Comparison of ENCODE assay signal across 18 cellular contexts in the genomic region with DNA sequence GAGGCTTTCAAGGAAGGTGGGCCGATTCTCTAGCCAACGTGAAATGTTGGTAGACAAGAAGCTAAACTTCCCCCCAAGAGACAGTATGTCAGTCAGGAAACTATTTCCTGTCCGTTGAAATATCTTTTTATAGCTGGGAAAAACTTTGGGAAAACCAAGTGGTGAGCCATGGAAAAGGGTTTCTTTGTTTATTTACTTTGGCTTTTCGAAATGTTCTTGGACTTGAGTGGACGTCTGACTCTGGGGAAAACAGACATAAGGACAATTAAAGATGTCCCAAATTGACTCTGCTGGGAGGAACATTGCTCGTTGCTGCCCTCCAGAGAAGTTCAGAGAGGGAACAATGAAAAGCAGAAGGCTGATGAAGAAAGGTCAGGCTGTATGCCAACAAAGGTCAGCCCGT.
A peak's percentile ranks its signal among the peaks of the same experiment; 100 is the strongest.
DNase-seq lines count a peak whose midpoint lies in the region; ATAC-seq and TF ChIP-seq lines count a peak whose summit lies in the region.
"Had no signal": no experiment of that assay in that cellular context is flagged by ENCODE, and none has a peak within 500 bp of the region (broad histone marks: within the 10 kb centered on the region; RNA-seq: fewer than 3 reads in every experiment).

No MANE protein-coding gene starts in this region.

- H3K36me3 Mint-ChIP-seq in GM23338 (ENCODE audit: low read depth) = no peaks in the 10 kb centered on the region
- no peaks in the 10 kb centered on the region for H3K36me3 Mint-ChIP-seq in CD4-positive, alpha-beta memory T cell
- H3K36me3 Mint-ChIP-seq: activated naive CD8-positive, alpha-beta T cell treated with anti-CD3 and anti-CD28 coated beads for 36 hours; naive B cell had no signal

- CTCF ChIA-PET in CD4-positive, alpha-beta memory T cell (lab: Charles Lee; ENCODE audit: partially characterized antibody) = no interaction called here

- ATAC-seq in Right ventricle myocardium inferior (peak; percentile 74), left ventricle myocardium superior (peak; percentile 78), GM23338 (no peak)
- ATAC-seq: activated CD4-positive, alpha-beta T cell treated with anti-CD3 and anti-CD28 coated beads for 36 hours; left lobe of liver had no signal

- no peak overlapping the region for H3K4me3 Mint-ChIP-seq in GM23338
- no peak overlapping the region for H3K4me3 Mint-ChIP-seq in CD4-positive, alpha-beta memory T cell
- H3K4me3 Mint-ChIP-seq: activated CD4-positive, alpha-beta T cell treated with anti-CD3 and anti-CD28 coated beads for 36 hours; activated naive CD8-positive, alpha-beta T cell treated with anti-CD3 and anti-CD28 coated beads for 36 hours; naive B cell; T-helper 2 cell treated with Interferon-gamma antibody and Interleukin-4, amounts not matched to agents 5 μg/mL and 100 μg/mL, for 36 hours had no signal

- no peak overlapping the region for H3K4me3 ChIP-seq in coronary artery
- H3K4me3 ChIP-seq in vagina = no peak overlapping the region
- no peak overlapping the region for H3K4me3 ChIP-seq in MM.1S (ENCODE audit: low read length)
- H3K4me3 ChIP-seq in GM23338 = no peak overlapping the region
- H3K4me3 ChIP-seq in CD4-positive, alpha-beta memory T cell (ENCODE audit: low read length in 2 of 2) = no peak overlapping the region

- no peak overlapping the region for H3K27ac Mint-ChIP-seq in GM23338
- no peak overlapping the region for H3K27ac Mint-ChIP-seq in CD4-positive, alpha-beta memory T cell
- H3K27ac Mint-ChIP-seq: activated CD4-positive, alpha-beta T cell treated with anti-CD3 and anti-CD28 coated beads for 36 hours; activated naive CD8-positive, alpha-beta T cell treated with anti-CD3 and anti-CD28 coated beads for 36 hours; naive B cell; T-helper 2 cell treated with Interferon-gamma antibody and Interleukin-4, amounts not matched to agents 5 μg/mL and 100 μg/mL, for 36 hours had no signal

- H4K20me1 ChIP-seq in MM.1S (ENCODE audit: insufficient read depth, low read length) (no peaks in the 10 kb centered on the region), GM23338 (replicated peaks; ENCODE audit: insufficient read depth) (no peaks in the 10 kb centered on the region)

- H3K9me2 ChIP-seq in MM.1S (replicated peaks; ENCODE audit: insufficient read depth, low read length) = no peaks in the 10 kb centered on the region
- no peaks in the 10 kb centered on the region for H3K9me2 ChIP-seq in GM23338 (ENCODE audit: insufficient read depth)

- H3K79me2 ChIP-seq in MM.1S (ENCODE audit: low read length) (no peaks in the 10 kb centered on the region), GM23338 (replicated peaks; ENCODE audit: insufficient read depth) (no peaks in the 10 kb centered on the region)

- H3K27me3 Mint-ChIP-seq in GM23338 (ENCODE audit: insufficient read depth, low read depth, poor library complexity) = peaks cover 5% of the 10 kb centered on the region
- peaks cover 4 to 6% of the 10 kb centered on the region in 2 donors for H3K27me3 Mint-ChIP-seq in CD4-positive, alpha-beta memory T cell

- no peaks in the 10 kb centered on the region for H3F3A ChIP-seq in MM.1S (ENCODE audit: insufficient read depth, low read length)
- H3F3A ChIP-seq in GM23338 (replicated peaks; ENCODE audit: low read depth) = no peaks in the 10 kb centered on the region

- H3K27me3 ChIP-seq in vagina = no peaks in the 10 kb centered on the region
- H3K27me3 ChIP-seq in MM.1S (replicated peaks; ENCODE audit: insufficient read depth, low read length) = no peaks in the 10 kb centered on the region
- no peaks in the 10 kb centered on the region for H3K27me3 ChIP-seq in GM23338 (ENCODE audit: insufficient read depth)
- no peaks in the 10 kb centered on the region for H3K27me3 ChIP-seq in CD4-positive, alpha-beta memory T cell (ENCODE audit: insufficient read depth, low read length)

- no peaks in the 10 kb centered on the region; the same call in 2 of the 3 replicates for H3K9me3 Mint-ChIP-seq in GM23338
- peaks cover 0 to 4% (median 0%) of the 10 kb centered on the region in 8 donors for H3K9me3 Mint-ChIP-seq in CD4-positive, alpha-beta memory T cell
- H3K9me3 Mint-ChIP-seq: activated naive CD8-positive, alpha-beta T cell treated with anti-CD3 and anti-CD28 coated beads for 36 hours; T-helper 2 cell treated with Interferon-gamma antibody and Interleukin-4, amounts not matched to agents 5 μg/mL and 100 μg/mL, for 36 hours had no signal

- no peak overlapping the region for H3K9ac ChIP-seq in MM.1S (ENCODE audit: low read length)

- no peak for TF ChIP-seq POLR2A in vagina (IDR thresholded peaks at IDR 0.05)

- intact Hi-C loops in Right ventricle myocardium inferior (cut with DNase I) (no loop called here), cardiac septum (cut with DNase I) (loop anchor here (2.0 kb wide), 1 partner anchor 295 kb away; a partner anchor contains a TSS), left ventricle myocardium superior (cut with micrococcal nuclease) (no loop called here), vagina (cut with DNase I) (no loop called here)
- intact Hi-C loops in CD4-positive, alpha-beta memory T cell (cut with micrococcal nuclease) = no loop called here

- H3K4me2 ChIP-seq in MM.1S (ENCODE audit: low read depth, low read length) (no peak overlapping the region), GM23338 (no peak overlapping the region)

- H2AFZ ChIP-seq in MM.1S (ENCODE audit: low read length) (no peak overlapping the region), GM23338 (no peak overlapping the region)

- H3K36me3 ChIP-seq in vagina = no peaks in the 10 kb centered on the region
- no peaks in the 10 kb centered on the region for H3K36me3 ChIP-seq in MM.1S (replicated peaks; ENCODE audit: insufficient read depth, low read length)
- no peaks in the 10 kb centered on the region for H3K36me3 ChIP-seq in GM23338 (ENCODE audit: insufficient read depth)
- no peaks in the 10 kb centered on the region for H3K36me3 ChIP-seq in CD4-positive, alpha-beta memory T cell (ENCODE audit: insufficient read depth, low read length)

- no peak for TF ChIP-seq CTCF in coronary artery (IDR thresholded peaks at IDR 0.05)
- TF ChIP-seq CTCF in vagina (IDR thresholded peaks at IDR 0.05) = no peak
- no peak for TF ChIP-seq CTCF in MM.1S (IDR thresholded peaks at IDR 0.05; ENCODE audit: low read length)
- no peak for TF ChIP-seq CTCF in GM23338 (conservative IDR thresholded peaks at IDR 0.05; ENCODE audit: low read depth in 2 of 2)

- H3K4me1 ChIP-seq in vagina = peaks cover 15% of the 10 kb centered on the region
- H3K4me1 ChIP-seq in MM.1S (ENCODE audit: low read length) = no peaks in the 10 kb centered on the region
- H3K4me1 ChIP-seq in GM23338 (ENCODE audit: insufficient read depth) = no peaks in the 10 kb centered on the region
- H3K4me1 ChIP-seq in CD4-positive, alpha-beta memory T cell (ENCODE audit: insufficient read depth, low read length) = no peaks in the 10 kb centered on the region
- H3K4me1 ChIP-seq: Caco-2 had no signal

- POLR2A ChIA-PET in CD4-positive, alpha-beta memory T cell (lab: Charles Lee; ENCODE audit: partially characterized antibody) = no interaction called here

- H3K27ac ChIP-seq in coronary artery = peak overlapping the region; percentile 71 to 75
- H3K27ac ChIP-seq in vagina = peak overlapping the region; percentile 3
- no peak overlapping the region for H3K27ac ChIP-seq in MM.1S (ENCODE audit: low read length)
- no peak overlapping the region for H3K27ac ChIP-seq in GM23338 (ENCODE audit: low read depth)
- no peak overlapping the region for H3K27ac ChIP-seq in CD4-positive, alpha-beta memory T cell (ENCODE audit: low read depth, low read length)
- H3K27ac ChIP-seq: RWPE1 had no signal

- no peaks in the 10 kb centered on the region for H3K9me3 ChIP-seq in vagina
- no peaks in the 10 kb centered on the region for H3K9me3 ChIP-seq in MM.1S (replicated peaks; ENCODE audit: insufficient read depth, low read length)
- no peaks in the 10 kb centered on the region for H3K9me3 ChIP-seq in CD4-positive, alpha-beta memory T cell (ENCODE audit: control insufficient read depth in 1 of 2, low read length in 2 of 2)
- H3K9me3 ChIP-seq: Caco-2 had no signal

- H3K4me1 Mint-ChIP-seq in GM23338 = no peaks in the 10 kb centered on the region; the same call in 2 of the 3 replicates
- H3K4me1 Mint-ChIP-seq in CD4-positive, alpha-beta memory T cell = peaks cover 0 to 2% (median 1%) of the 10 kb centered on the region in 4 donors
- H3K4me1 Mint-ChIP-seq: activated naive CD8-positive, alpha-beta T cell treated with anti-CD3 and anti-CD28 coated beads for 36 hours had no signal

- DNase-seq in Right ventricle myocardium inferior (ENCODE audit: missing footprints) = no peak
- no peak for DNase-seq in cardiac septum (ENCODE audit: low spot score)
- no peak for DNase-seq in coronary artery (ENCODE audit: low spot score)
- DNase-seq in left ventricle myocardium superior = no peak
- no peak for DNase-seq in vagina (ENCODE audit: extremely low spot score in 2 of 2)
- DNase-seq in MM.1S = no peak
- DNase-seq in GM23338 (ENCODE audit: low spot score) = no peak
- DNase-seq in CD4-positive, alpha-beta memory T cell = no peak
- DNase-seq: ACHN; activated CD4-positive, alpha-beta T cell treated with anti-CD3 and anti-CD28 coated beads for 36 hours; activated naive CD8-positive, alpha-beta T cell treated with anti-CD3 and anti-CD28 coated beads for 36 hours; Caco-2; naive B cell; NCI-H2107; NCI-H82 had no signal

TF ChIP-seq in GM23338, 12 proteins besides CTCF, POLR2A, EP300 and RAD21:
- TF ChIP-seq, protein P1, sequence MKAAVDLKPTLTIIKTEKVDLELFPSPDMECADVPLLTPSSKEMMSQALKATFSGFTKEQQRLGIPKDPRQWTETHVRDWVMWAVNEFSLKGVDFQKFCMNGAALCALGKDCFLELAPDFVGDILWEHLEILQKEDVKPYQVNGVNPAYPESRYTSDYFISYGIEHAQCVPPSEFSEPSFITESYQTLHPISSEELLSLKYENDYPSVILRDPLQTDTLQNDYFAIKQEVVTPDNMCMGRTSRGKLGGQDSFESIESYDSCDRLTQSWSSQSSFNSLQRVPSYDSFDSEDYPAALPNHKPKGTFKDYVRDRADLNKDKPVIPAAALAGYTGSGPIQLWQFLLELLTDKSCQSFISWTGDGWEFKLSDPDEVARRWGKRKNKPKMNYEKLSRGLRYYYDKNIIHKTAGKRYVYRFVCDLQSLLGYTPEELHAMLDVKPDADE (IDR thresholded peaks at IDR 0.05) = no peak
- no peak for TF ChIP-seq ZNF331 (CRISPR knock-in tag; IDR thresholded peaks at IDR 0.05; ENCODE audit: low read depth)
- no peak for TF ChIP-seq EZH2phosphoT487 (IDR thresholded peaks at IDR 0.05; ENCODE audit: unreplicated experiment)
- no peak for TF ChIP-seq POLR2AphosphoS5 (IDR thresholded peaks at IDR 0.05; ENCODE audit: low read depth)
- TF ChIP-seq STAT1 (IDR thresholded peaks at IDR 0.05; ENCODE audit: unreplicated experiment) = no peak
- TF ChIP-seq ZNF114 (CRISPR knock-in tag; IDR thresholded peaks at IDR 0.05) = no peak
- no peak for TF ChIP-seq EZH2 (IDR thresholded peaks at IDR 0.05; ENCODE audit: low read depth, unreplicated experiment)
- no peak for TF ChIP-seq CREB1 (CRISPR knock-in tag; IDR thresholded peaks at IDR 0.05; ENCODE audit: low read depth)

Comparison
In these comparisons a context has a peak if more than half of its experiments do, and no peak if none do; other contexts are left out.
1. H3K27ac ChIP-seq: peak in coronary artery (2 of 2) and vagina (single experiment); none in MM.1S (single experiment), GM23338 (single experiment) and CD4-positive, alpha-beta memory T cell (single experiment).